In genomic region chr1:159014851-159015250, GRCh38 we compare ENCODE assay signal across 12 cellular contexts. TPM values are rescaled to one million over a fixed set of nuclear protein-coding genes. Genes with fewer than 3 reads are reported as not detected.
DNase-seq lines count a peak whose midpoint lies in the region; ATAC-seq and TF ChIP-seq lines count a peak whose summit lies in the region.
"Had no signal": no experiment of that assay in that cellular context is flagged by ENCODE, and none has a peak within 500 bp of the region (broad histone marks: within the 10 kb centered on the region; RNA-seq: fewer than 3 reads in every experiment).

No MANE protein-coding gene starts in this region.

- peak overlapping the region; percentile 89 for H3K4me3 Mint-ChIP-seq in activated T-helper 17 cell treated with anti-CD3 and anti-CD28 coated beads, Interleukin-2, amount 50 U/mL, for 72 hours
- peak overlapping the region; percentile 99 for H3K4me3 Mint-ChIP-seq in memory B cell

- H3K36me3 ChIP-seq in A673 (ENCODE audit: insufficient read depth, low read length, poor library complexity, severe bottlenecking) = peaks cover 37% of the 10 kb centered on the region

- POLR2A ChIA-PET in A673 (lab: Charles Lee; ENCODE audit: low non-redundant PET) = no interaction called here

- H3K27ac Mint-ChIP-seq in activated T-helper 17 cell treated with anti-CD3 and anti-CD28 coated beads, Interleukin-2, amount 50 U/mL, for 72 hours = peak overlapping the region; percentile 89
- H3K27ac Mint-ChIP-seq in memory B cell = peak overlapping the region; percentile 90
- H3K27ac Mint-ChIP-seq: progenitor cell of endocrine pancreas had no signal

- no peak for DNase-seq in A673 (ENCODE audit: low spot score)
- DNase-seq in memory B cell (ENCODE audit: low spot score in 2 of 2) = no peak
- no peak for DNase-seq in T-helper 9 cell
- no peak for DNase-seq in NAMALWA (ENCODE audit: low spot score)
- no peak for DNase-seq in NCI-H1105 (lab: John Stamatoyannopoulos, UW)
- DNase-seq in NCI-H1092 (lab: John Stamatoyannopoulos, UW) = no peak
- DNase-seq: Caco-2, H7 had no signal

- H3K4me1 Mint-ChIP-seq in activated T-helper 17 cell treated with anti-CD3 and anti-CD28 coated beads, Interleukin-2, amount 50 U/mL, for 72 hours = peaks cover 23% of the 10 kb centered on the region
- peaks cover 44% of the 10 kb centered on the region for H3K4me1 Mint-ChIP-seq in memory B cell

- H3K27me3 ChIP-seq in A673 (replicated peaks; ENCODE audit: insufficient read depth, low read depth, low read length, poor library complexity) = no peaks in the 10 kb centered on the region
- H3K27me3 ChIP-seq: ascending aorta had no signal

- H3K27ac ChIP-seq in A673 (ENCODE audit: low read depth, low read length, poor library complexity, severe bottlenecking) = no peak overlapping the region

- no peak overlapping the region for H3K4me3 ChIP-seq in A673 (ENCODE audit: low read depth, low read length, poor library complexity, severe bottlenecking)
- H3K4me3 ChIP-seq in GM08714 (ENCODE audit: low read length) = peak overlapping the region; percentile 64; the same call in 1 of the 2 replicates

- no peaks in the 10 kb centered on the region for H3K9me3 ChIP-seq in A673 (ENCODE audit: low read depth, low read length, poor library complexity, severe bottlenecking)
- H3K9me3 ChIP-seq: ascending aorta, Caco-2 had no signal

- peak; percentile 28 for ATAC-seq in activated T-helper 17 cell treated with anti-CD3 and anti-CD28 coated beads, Interleukin-2, amount 50 U/mL, for 72 hours (replicated peaks)
- no peak for ATAC-seq in memory B cell (ENCODE audit: low read depth)

- H3K4me1 ChIP-seq in A673 (ENCODE audit: insufficient read depth, low read length, poor library complexity, severe bottlenecking) = peaks cover 10% of the 10 kb centered on the region
- H3K4me1 ChIP-seq: Caco-2 had no signal

- no peaks in the 10 kb centered on the region for H3K9me3 Mint-ChIP-seq in activated T-helper 17 cell treated with anti-CD3 and anti-CD28 coated beads, Interleukin-2, amount 50 U/mL, for 72 hours
- no peaks in the 10 kb centered on the region for H3K9me3 Mint-ChIP-seq in memory B cell

- peaks cover 98% of the 10 kb centered on the region for H3K36me3 Mint-ChIP-seq in activated T-helper 17 cell treated with anti-CD3 and anti-CD28 coated beads, Interleukin-2, amount 50 U/mL, for 72 hours (ENCODE audit: low read depth)
- peaks cover 48% of the 10 kb centered on the region for H3K36me3 Mint-ChIP-seq in memory B cell

- no peak for TF ChIP-seq CTCF in A673 (conservative IDR thresholded peaks at IDR 0.05; ENCODE audit: low read depth, low read length)

- intact Hi-C loops in A673 (cut with micrococcal nuclease; ENCODE audit: unreplicated experiment) = loop anchor here (5.0 kb wide), 1 partner anchor 42 kb away; no protein-coding TSS in a partner anchor

- H3K27me3 Mint-ChIP-seq in activated T-helper 17 cell treated with anti-CD3 and anti-CD28 coated beads, Interleukin-2, amount 50 U/mL, for 72 hours = no peaks in the 10 kb centered on the region
- no peaks in the 10 kb centered on the region for H3K27me3 Mint-ChIP-seq in memory B cell
- H3K27me3 Mint-ChIP-seq: progenitor cell of endocrine pancreas had no signal

- CTCF ChIA-PET in A673 (lab: Charles Lee) = no interaction called here

- BruUV-seq in A673 (replicated peaks; lab: Mats Ljungman, UMichigan) = TSS peak; percentile 55

RNA-seq across cellular contexts. Expression of gene IFI16, which starts 5.1 kb away (rescaled TPM):
- total RNA-seq in A673 (2021) = 68.1 and 87.4 TPM in 2 replicates
- total RNA-seq in activated T-helper 17 cell treated with anti-CD3 and anti-CD28 coated beads, Interleukin-2, amount 50 U/mL, for 72 hours = 100 to 1,000 TPM; 187 to 217 TPM
- total RNA-seq: Caco-2 had no signal
